In genomic region chr5:3222924-3223323, GRCh38 we compare ENCODE assay signal across 17 cellular contexts.
DNase-seq lines count a peak whose midpoint lies in the region; ATAC-seq and TF ChIP-seq lines count a peak whose summit lies in the region.
"Had no signal": no experiment of that assay in that cellular context is flagged by ENCODE, and none has a peak within 500 bp of the region (broad histone marks: within the 10 kb centered on the region; RNA-seq: fewer than 3 reads in every experiment).

No MANE protein-coding gene starts in this region.

- TF ChIP-seq EP300 in stomach (IDR thresholded peaks at IDR 0.05): no peak

- TF ChIP-seq CTCF in lung (IDR thresholded peaks at IDR 0.05; ENCODE audit: control extremely low read depth, extremely low read depth) (no peak), stomach (IDR thresholded peaks at IDR 0.05) (no peak), OCI-LY7 (conservative IDR thresholded peaks at IDR 0.05; ENCODE audit: low read length) (no peak)

- H2AFZ ChIP-seq in OCI-LY7 (ENCODE audit: low read length): no peak overlapping the region
- H2AFZ ChIP-seq: GM23338 had no signal

- no peaks in the 10 kb centered on the region for H4K20me1 ChIP-seq in OCI-LY7 (ENCODE audit: insufficient read depth, low read length)

- no peak for TF ChIP-seq POLR2A in stomach (IDR thresholded peaks at IDR 0.05)

- H3K9me3 ChIP-seq in lung (ENCODE audit: control insufficient read depth in 2 of 2, insufficient read depth in 1 of 2, low read length in 1 of 2) (peaks cover 0 to 2% of the 10 kb centered on the region in 2 donors), stomach (peaks cover 0 to 5% (median 0%) of the 10 kb centered on the region in 4 donors), OCI-LY7 (ENCODE audit: low read length) (no peaks in the 10 kb centered on the region)
- H3K9me3 ChIP-seq: BE2C, Caco-2 had no signal

- BruUV-seq in OCI-LY7 (replicated peaks; lab: Mats Ljungman, UMichigan): no TSS peak

- CTCF ChIA-PET in OCI-LY7 (lab: Charles Lee; ENCODE audit: unreplicated experiment): no interaction called here

- ATAC-seq in lung (ENCODE audit: insufficient read depth, low FRiP score): no peak
- ATAC-seq: GM23338 had no signal

- POLR2A ChIA-PET in OCI-LY7 (lab: Charles Lee): no interaction called here

- H3K27ac ChIP-seq in lung (ENCODE audit: low read depth in 1 of 2, low read length in 1 of 2) (no peak overlapping the region), stomach (no peak overlapping the region), OCI-LY7 (ENCODE audit: low read depth, low read length, poor library complexity, severe bottlenecking) (no peak overlapping the region)
- H3K27ac ChIP-seq: C4-2B, HL-60 had no signal

- H3K79me2 ChIP-seq in OCI-LY7 (ENCODE audit: insufficient read depth, low read depth, low read length): no peaks in the 10 kb centered on the region

- H3K36me3 ChIP-seq in lung (ENCODE audit: control insufficient read depth in 2 of 2, insufficient read depth in 2 of 2, low read length in 2 of 2) (no peaks in the 10 kb centered on the region), stomach (no peaks in the 10 kb centered on the region), OCI-LY7 (ENCODE audit: insufficient read depth, low read length) (no peaks in the 10 kb centered on the region)
- H3K36me3 ChIP-seq: BE2C had no signal

- H3K27me3 ChIP-seq in lung (ENCODE audit: control insufficient read depth, insufficient read depth): no peaks in the 10 kb centered on the region
- no peaks in the 10 kb centered on the region for H3K27me3 ChIP-seq in stomach
- H3K27me3 ChIP-seq: BE2C had no signal

- H3K4me3 ChIP-seq in lung (no peak overlapping the region), stomach (no peak overlapping the region), OCI-LY7 (ENCODE audit: low read depth, low read length, poor library complexity, severe bottlenecking) (no peak overlapping the region)
- H3K4me3 ChIP-seq: GM23338 had no signal

- no peak overlapping the region for H3K4me2 ChIP-seq in OCI-LY7 (ENCODE audit: low read length)
- H3K4me2 ChIP-seq: GM23338 had no signal

- WGBS in lung, 2 donors: 88 to 94% methylated on average over 5 of the region's 5 CpGs
- WGBS in stomach, 5 donors: 81 to 94% (median 86%) methylated on average over 5 of the region's 5 CpGs

- no peaks in the 10 kb centered on the region for H3K9me2 ChIP-seq in OCI-LY7 (ENCODE audit: insufficient read depth, low read length)

- intact Hi-C loops in stomach (cut with DNase I; ENCODE audit: low total_unique reads): no loop called here
- intact Hi-C loops in OCI-LY7 (cut with micrococcal nuclease; ENCODE audit: unreplicated experiment): no loop called here

- no peaks in the 10 kb centered on the region for H3K4me1 ChIP-seq in lung (ENCODE audit: control insufficient read depth in 2 of 2, insufficient read depth in 2 of 2, low read length in 2 of 2)
- no peaks in the 10 kb centered on the region for H3K4me1 ChIP-seq in stomach
- no peaks in the 10 kb centered on the region for H3K4me1 ChIP-seq in OCI-LY7 (ENCODE audit: insufficient read depth, low read length, poor library complexity, severe bottlenecking)
- H3K4me1 ChIP-seq: BE2C, Caco-2 had no signal

- DNase-seq in islet precursor cell: peak; percentile 29
- peak; percentile 14 for DNase-seq in lung (ENCODE audit: low spot score)
- peak; percentile 20 for DNase-seq in stomach
- no peak for DNase-seq in OCI-LY7 (ENCODE audit: low spot score)
- no peak for DNase-seq in GDM1 (lab: John Stamatoyannopoulos, UW)
- DNase-seq in anterior cingulate cortex (lab: John Stamatoyannopoulos, UW): no peak
- DNase-seq in stimulated activated CD4-positive, alpha-beta T cell treated with anti-CD3 and anti-CD28 coated beads, Interleukin-4, amount 100 ng/mL, for 1 hour: no peak
- DNase-seq: ACHN; BE2C; Caco-2; CD4-positive, alpha-beta T cell; DMS79; GF-D8; HCEC 1CT had no signal

Comparison
In these comparisons a context has a peak if more than half of its experiments do, and no peak if none do; other contexts are left out.
1. DNase-seq: peak in islet precursor cell (single experiment), lung (single experiment) and stomach (single experiment); none in OCI-LY7 (single experiment), GDM1 (single experiment), anterior cingulate cortex (0 of 58) and stimulated activated CD4-positive, alpha-beta T cell treated with anti-CD3 and anti-CD28 coated beads, Interleukin-4, amount 100 ng/mL, for 1 hour (single experiment).